ENCODE assay signal across 33 cellular contexts in genomic region chrX:131895807-131896206, GRCh38.
DNase-seq lines count a peak whose midpoint lies in the region; ATAC-seq, FAIRE-seq and TF ChIP-seq lines count a peak whose summit lies in the region.
"Had no signal": no experiment of that assay in that cellular context is flagged by ENCODE, and none has a peak within 500 bp of the region (broad histone marks: within the 10 kb centered on the region; RNA-seq: fewer than 3 reads in every experiment).

No MANE protein-coding gene starts in this region.

- no peaks in the 10 kb centered on the region for H3K79me2 ChIP-seq in PC-3 (ENCODE audit: low read length)

- no peaks in the 10 kb centered on the region for H3K9me2 ChIP-seq in PC-3 (replicated peaks; ENCODE audit: low read length)

- TF ChIP-seq CTCF in PC-3 (conservative IDR thresholded peaks at IDR 0.05; ENCODE audit: low read depth, low read length), result no peak
- TF ChIP-seq CTCF in lower leg skin (IDR thresholded peaks at IDR 0.05), result no peak

- H3K4me1 ChIP-seq in PC-3 (ENCODE audit: insufficient read depth, low read length), result peaks cover 14% of the 10 kb centered on the region
- H3K4me1 ChIP-seq: BE2C, esophagus muscularis mucosa, foreskin keratinocyte, heart right ventricle, pancreas had no signal

- ATAC-seq in PC-3, result 0 out of 2 replicates have a peak, but pooled peaks have one; percentile 11
- no peak for ATAC-seq in HG03175 (IDR thresholded peaks at IDR 0.05; ENCODE audit: unreplicated experiment)
- no peak for ATAC-seq in GM18511 (IDR thresholded peaks at IDR 0.05; ENCODE audit: unreplicated experiment)
- ATAC-seq: heart right ventricle; left cardiac atrium; pancreas; Right ventricle myocardium inferior; stimulated activated naive B cell treated with anti-CD40 and anti-IgM and Interleukin-4, amounts not matched to agents 10 μg/mL and 1 μg/mL and 100 μg/mL, for 72 hours had no signal

- intact Hi-C loops in PC-3 (cut with micrococcal nuclease), result no loop called here
- intact Hi-C loops in lower leg skin (cut with DNase I; ENCODE audit: low total_unique reads), result no loop called here

- H3K4me3 Mint-ChIP-seq in immature natural killer cell, result no peak overlapping the region
- H3K4me3 Mint-ChIP-seq: activated CD4-positive, alpha-beta memory T cell treated with anti-CD3 and anti-CD28 coated beads, Interleukin-2, amount 10 ng/mL, durations not matched to agents 7 days and 5 days; activated naive CD4-positive, alpha-beta T cell treated with anti-CD3 and anti-CD28 coated beads for 36 hours; CD8-positive, alpha-beta memory T cell; central memory CD8-positive, alpha-beta T cell; dendritic cell treated with granulocyte-macrophage colony-stimulating factor and Interleukin-4, amounts not matched to agents 40 ng/mL and 50 ng/mL, for 4 days; stimulated activated naive B cell treated with anti-CD40 and anti-IgM and Interleukin-4, amounts not matched to agents 10 μg/mL and 1 μg/mL and 100 μg/mL, for 72 hours had no signal

- POLR2A ChIA-PET in PC-3 (lab: Charles Lee; ENCODE audit: unreplicated experiment), result interaction anchor here (0.6 kb wide), 1 partner anchor 41 kb away, joined by 11 read pairs; no protein-coding TSS in a partner anchor

- no peaks in the 10 kb centered on the region for H3K4me1 Mint-ChIP-seq in immature natural killer cell
- H3K4me1 Mint-ChIP-seq: activated CD4-positive, alpha-beta memory T cell treated with anti-CD3 and anti-CD28 coated beads, Interleukin-2, amount 10 ng/mL, durations not matched to agents 7 days and 5 days; CD8-positive, alpha-beta memory T cell; central memory CD8-positive, alpha-beta T cell; stimulated activated naive B cell treated with anti-CD40 and anti-IgM and Interleukin-4, amounts not matched to agents 10 μg/mL and 1 μg/mL and 100 μg/mL, for 72 hours had no signal

- no peaks in the 10 kb centered on the region for H3K27me3 ChIP-seq in PC-3 (ENCODE audit: low read length)
- H3K27me3 ChIP-seq: BE2C, esophagus muscularis mucosa, foreskin keratinocyte had no signal

- 55 to 65% methylated on average over 2 to 3 of the region's 3 CpGs for WGBS in lower leg skin, 2 donors

- no peak for TF ChIP-seq POLR2A in lower leg skin (IDR thresholded peaks at IDR 0.05)

- H3K27me3 Mint-ChIP-seq in immature natural killer cell (ENCODE audit: low read depth in 3 of 3), result peaks cover 0 to 9% (median 0%) of the 10 kb centered on the region in 3 donors
- H3K27me3 Mint-ChIP-seq: activated CD4-positive, alpha-beta memory T cell treated with anti-CD3 and anti-CD28 coated beads, Interleukin-2, amount 10 ng/mL, durations not matched to agents 7 days and 5 days; CD8-positive, alpha-beta memory T cell; central memory CD8-positive, alpha-beta T cell; dendritic cell treated with granulocyte-macrophage colony-stimulating factor and Interleukin-4, amounts not matched to agents 40 ng/mL and 50 ng/mL, for 4 days had no signal

- peak; percentile 1 for DNase-seq in Daoy (ENCODE audit: low read depth)
- DNase-seq in GM18507 (ENCODE audit: extremely low spot score, insufficient read length, low read depth), result no peak
- DNase-seq in PC-3, result no peak
- peak in 2 of 3 donors; percentile 5 to 13 for DNase-seq in immature natural killer cell
- no peak for DNase-seq in hypothalamus (lab: John Stamatoyannopoulos, UW)
- DNase-seq in lower leg skin (ENCODE audit: low spot score in 2 of 2), result no peak
- DNase-seq: ACHN; activated CD4-positive, alpha-beta memory T cell treated with anti-CD3 and anti-CD28 coated beads, Interleukin-2, amount 10 ng/mL, durations not matched to agents 7 days and 5 days; activated CD8-positive, alpha-beta memory T cell treated with anti-CD3 and anti-CD28 coated beads, Interleukin-2, amount 50 U/mL, for 4 hours; activated naive CD4-positive, alpha-beta T cell treated with anti-CD3 and anti-CD28 coated beads for 36 hours; BE2C; CD8-positive, alpha-beta memory T cell; DMS 273 treated with DMSO at 0.1 percent for 48 hours; foreskin keratinocyte; H7; heart right ventricle; Karpas-422; left cardiac atrium; mammary epithelial cell; NCI-H146; NCI-H446 treated with DMSO at 0.1 percent for 48 hours; NCI-H774; pancreas; PC-9; small intestine; stimulated activated naive B cell treated with anti-CD40 and anti-IgM and Interleukin-4, amounts not matched to agents 10 μg/mL and 1 μg/mL and 100 μg/mL, for 72 hours; substantia nigra had no signal

- H3K4me2 ChIP-seq in PC-3 (ENCODE audit: low read length), result no peak overlapping the region; the same call in 1 of the 2 replicates

- no peaks in the 10 kb centered on the region for H3K9me3 Mint-ChIP-seq in immature natural killer cell
- H3K9me3 Mint-ChIP-seq: activated CD4-positive, alpha-beta memory T cell treated with anti-CD3 and anti-CD28 coated beads, Interleukin-2, amount 10 ng/mL, durations not matched to agents 7 days and 5 days; activated naive CD4-positive, alpha-beta T cell treated with anti-CD3 and anti-CD28 coated beads for 36 hours; CD8-positive, alpha-beta memory T cell; central memory CD8-positive, alpha-beta T cell; dendritic cell treated with granulocyte-macrophage colony-stimulating factor and Interleukin-4, amounts not matched to agents 40 ng/mL and 50 ng/mL, for 4 days; stimulated activated naive B cell treated with anti-CD40 and anti-IgM and Interleukin-4, amounts not matched to agents 10 μg/mL and 1 μg/mL and 100 μg/mL, for 72 hours had no signal

- no peaks in the 10 kb centered on the region for H3K36me3 ChIP-seq in PC-3 (ENCODE audit: low read depth, low read length)
- H3K36me3 ChIP-seq: BE2C, esophagus muscularis mucosa, heart right ventricle, pancreas had no signal

- CTCF ChIA-PET in PC-3 (lab: Charles Lee), result no interaction called here

- H3K9me3 ChIP-seq in PC-3 (ENCODE audit: low read length), result no peaks in the 10 kb centered on the region
- H3K9me3 ChIP-seq: BE2C, esophagus muscularis mucosa, heart right ventricle, pancreas had no signal

- H3K9ac ChIP-seq in PC-3 (ENCODE audit: low read length), result no peak overlapping the region

- no peak overlapping the region for H3K27ac Mint-ChIP-seq in immature natural killer cell
- H3K27ac Mint-ChIP-seq: activated CD4-positive, alpha-beta memory T cell treated with anti-CD3 and anti-CD28 coated beads, Interleukin-2, amount 10 ng/mL, durations not matched to agents 7 days and 5 days; activated naive CD4-positive, alpha-beta T cell treated with anti-CD3 and anti-CD28 coated beads for 36 hours; dendritic cell treated with granulocyte-macrophage colony-stimulating factor and Interleukin-4, amounts not matched to agents 40 ng/mL and 50 ng/mL, for 4 days; stimulated activated naive B cell treated with anti-CD40 and anti-IgM and Interleukin-4, amounts not matched to agents 10 μg/mL and 1 μg/mL and 100 μg/mL, for 72 hours had no signal

- no peak overlapping the region for H3K27ac ChIP-seq in PC-3 (ENCODE audit: low read length)
- H3K27ac ChIP-seq: esophagus muscularis mucosa, foreskin keratinocyte, heart right ventricle, pancreas, PC-9 had no signal

- no peaks in the 10 kb centered on the region for H3F3A ChIP-seq in PC-3 (ENCODE audit: low read length, unreplicated experiment)

- no peak overlapping the region for H3K4me3 ChIP-seq in PC-3 (ENCODE audit: low read length)
- H3K4me3 ChIP-seq in lower leg skin (ENCODE audit: low read depth, poor library complexity, severe bottlenecking), result no peak overlapping the region
- H3K4me3 ChIP-seq: esophagus muscularis mucosa, heart right ventricle, pancreas, PC-9 had no signal

- H4K20me1 ChIP-seq in PC-3 (ENCODE audit: low read length), result no peaks in the 10 kb centered on the region

- no peak overlapping the region for H2AFZ ChIP-seq in PC-3 (ENCODE audit: low read length)
- H2AFZ ChIP-seq: PC-9 had no signal

- H3K36me3 Mint-ChIP-seq in immature natural killer cell, result no peaks in the 10 kb centered on the region
- H3K36me3 Mint-ChIP-seq: CD8-positive, alpha-beta memory T cell; stimulated activated naive B cell treated with anti-CD40 and anti-IgM and Interleukin-4, amounts not matched to agents 10 μg/mL and 1 μg/mL and 100 μg/mL, for 72 hours had no signal

- peak; percentile 51 for FAIRE-seq in GM18507 (lab: Jason Lieb, UNC)
- FAIRE-seq: pancreas, small intestine had no signal

- BruUV-seq in PC-3 (replicated peaks; lab: Mats Ljungman, UMichigan), result no TSS peak

Comparison
In these comparisons a context has a peak if more than half of its experiments do, and no peak if none do; other contexts are left out.
1. DNase-seq: peak in Daoy (single experiment) and immature natural killer cell (2 of 3); none in GM18507 (single experiment), PC-3 (single experiment), hypothalamus (0 of 51) and lower leg skin (0 of 2).